Comparison of ENCODE assay signal across 1 cellular context in the genomic region with DNA sequence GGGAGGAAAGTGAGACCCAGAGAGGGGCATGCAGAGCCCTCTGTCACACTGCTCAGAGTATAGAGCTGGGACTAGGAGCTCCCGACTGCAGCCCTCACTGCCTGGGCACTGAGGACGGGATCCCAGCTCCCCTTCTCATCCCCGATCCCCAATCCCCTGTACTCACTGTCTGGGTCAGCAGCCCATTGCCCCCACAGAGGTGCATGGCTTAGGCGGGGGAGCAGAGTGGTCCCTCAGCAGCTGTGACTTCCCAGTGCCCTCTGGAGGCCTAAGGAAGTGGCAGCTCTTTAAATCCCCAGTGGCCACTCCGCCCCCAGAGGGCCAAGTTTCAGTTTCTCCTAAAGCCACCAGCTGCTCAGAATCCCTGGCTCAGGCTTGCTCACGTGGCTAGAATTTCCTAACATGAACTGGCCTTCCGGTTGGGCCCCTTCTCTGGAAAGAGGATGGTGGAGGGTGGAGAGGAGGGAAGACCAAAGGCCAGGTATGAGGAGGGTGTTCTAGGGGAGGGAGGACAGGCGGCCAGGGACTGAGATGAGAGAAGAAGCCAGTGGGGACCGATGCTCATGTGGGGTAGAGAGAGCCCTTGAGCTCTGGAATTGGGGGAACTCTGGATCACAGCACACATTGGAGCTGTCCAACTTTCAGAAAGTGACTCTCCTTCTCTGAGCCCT.
TF ChIP-seq lines count a peak whose summit lies in the region.

TSS of gene BATF2 (minus strand) at position 262 of the 671 bp plus-strand sequence. CDS start at position 205, 57 bp downstream.

TF ChIP-seq in HepG2, 621 proteins besides CTCF, POLR2A, EP300 and RAD21 (continued from another document and continues in another):
- TF ChIP-seq, protein P1, sequence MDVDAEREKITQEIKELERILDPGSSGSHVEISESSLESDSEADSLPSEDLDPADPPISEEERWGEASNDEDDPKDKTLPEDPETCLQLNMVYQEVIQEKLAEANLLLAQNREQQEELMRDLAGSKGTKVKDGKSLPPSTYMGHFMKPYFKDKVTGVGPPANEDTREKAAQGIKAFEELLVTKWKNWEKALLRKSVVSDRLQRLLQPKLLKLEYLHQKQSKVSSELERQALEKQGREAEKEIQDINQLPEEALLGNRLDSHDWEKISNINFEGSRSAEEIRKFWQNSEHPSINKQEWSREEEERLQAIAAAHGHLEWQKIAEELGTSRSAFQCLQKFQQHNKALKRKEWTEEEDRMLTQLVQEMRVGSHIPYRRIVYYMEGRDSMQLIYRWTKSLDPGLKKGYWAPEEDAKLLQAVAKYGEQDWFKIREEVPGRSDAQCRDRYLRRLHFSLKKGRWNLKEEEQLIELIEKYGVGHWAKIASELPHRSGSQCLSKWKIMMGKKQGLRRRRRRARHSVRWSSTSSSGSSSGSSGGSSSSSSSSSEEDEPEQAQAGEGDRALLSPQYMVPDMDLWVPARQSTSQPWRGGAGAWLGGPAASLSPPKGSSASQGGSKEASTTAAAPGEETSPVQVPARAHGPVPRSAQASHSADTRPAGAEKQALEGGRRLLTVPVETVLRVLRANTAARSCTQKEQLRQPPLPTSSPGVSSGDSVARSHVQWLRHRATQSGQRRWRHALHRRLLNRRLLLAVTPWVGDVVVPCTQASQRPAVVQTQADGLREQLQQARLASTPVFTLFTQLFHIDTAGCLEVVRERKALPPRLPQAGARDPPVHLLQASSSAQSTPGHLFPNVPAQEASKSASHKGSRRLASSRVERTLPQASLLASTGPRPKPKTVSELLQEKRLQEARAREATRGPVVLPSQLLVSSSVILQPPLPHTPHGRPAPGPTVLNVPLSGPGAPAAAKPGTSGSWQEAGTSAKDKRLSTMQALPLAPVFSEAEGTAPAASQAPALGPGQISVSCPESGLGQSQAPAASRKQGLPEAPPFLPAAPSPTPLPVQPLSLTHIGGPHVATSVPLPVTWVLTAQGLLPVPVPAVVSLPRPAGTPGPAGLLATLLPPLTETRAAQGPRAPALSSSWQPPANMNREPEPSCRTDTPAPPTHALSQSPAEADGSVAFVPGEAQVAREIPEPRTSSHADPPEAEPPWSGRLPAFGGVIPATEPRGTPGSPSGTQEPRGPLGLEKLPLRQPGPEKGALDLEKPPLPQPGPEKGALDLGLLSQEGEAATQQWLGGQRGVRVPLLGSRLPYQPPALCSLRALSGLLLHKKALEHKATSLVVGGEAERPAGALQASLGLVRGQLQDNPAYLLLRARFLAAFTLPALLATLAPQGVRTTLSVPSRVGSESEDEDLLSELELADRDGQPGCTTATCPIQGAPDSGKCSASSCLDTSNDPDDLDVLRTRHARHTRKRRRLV (CRISPR knock-in tag; IDR thresholded peaks at IDR 0.05) = no peak
- peak; percentile 75 for TF ChIP-seq ZNF883 (CRISPR knock-in tag; IDR thresholded peaks at IDR 0.05; ENCODE audit: not compliant biosample characterization)
- TF ChIP-seq ZFP36L2 (CRISPR knock-in tag; IDR thresholded peaks at IDR 0.05) = no peak
- TF ChIP-seq NFYB (CRISPR knock-in tag; IDR thresholded peaks at IDR 0.05) = peak; percentile 19; the same call in 1 of the 2 replicates
- TF ChIP-seq ZKSCAN8 (CRISPR knock-in tag; IDR thresholded peaks at IDR 0.05; ENCODE audit: borderline replicate concordance) = peak; percentile 60; the same call in 1 of the 2 replicates
- TF ChIP-seq ZNF691 (CRISPR knock-in tag; IDR thresholded peaks at IDR 0.05; ENCODE audit: borderline replicate concordance, low read depth) = peak; percentile 85; the same call in 1 of the 2 replicates
- no peak for TF ChIP-seq NFAT5 (CRISPR knock-in tag; IDR thresholded peaks at IDR 0.05)
- TF ChIP-seq ZNF142 (CRISPR knock-in tag; IDR thresholded peaks at IDR 0.05) = no peak
- TF ChIP-seq ZBTB4 (CRISPR knock-in tag; IDR thresholded peaks at IDR 0.05; ENCODE audit: borderline replicate concordance) = peak; percentile 53; the same call in 1 of the 2 replicates
- TF ChIP-seq ZNF552 (CRISPR knock-in tag; IDR thresholded peaks at IDR 0.05; ENCODE audit: borderline replicate concordance) = no peak
- TF ChIP-seq ZNF367 (CRISPR knock-in tag; IDR thresholded peaks at IDR 0.05; ENCODE audit: borderline replicate concordance) = peak; percentile 98
- TF ChIP-seq, protein P2, sequence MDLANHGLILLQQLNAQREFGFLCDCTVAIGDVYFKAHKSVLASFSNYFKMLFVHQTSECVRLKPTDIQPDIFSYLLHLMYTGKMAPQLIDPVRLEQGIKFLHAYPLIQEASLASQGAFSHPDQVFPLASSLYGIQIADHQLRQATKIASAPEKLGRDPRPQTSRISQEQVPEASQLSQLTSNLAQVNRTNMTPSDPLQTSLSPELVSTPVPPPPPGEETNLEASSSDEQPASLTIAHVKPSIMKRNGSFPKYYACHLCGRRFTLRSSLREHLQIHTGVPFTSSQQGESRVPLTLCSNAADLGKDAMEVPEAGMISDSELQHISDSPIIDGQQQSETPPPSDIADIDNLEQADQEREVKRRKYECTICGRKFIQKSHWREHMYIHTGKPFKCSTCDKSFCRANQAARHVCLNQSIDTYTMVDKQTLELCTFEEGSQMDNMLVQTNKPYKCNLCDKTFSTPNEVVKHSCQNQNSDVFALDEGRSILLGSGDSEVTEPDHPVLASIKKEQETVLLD (CRISPR knock-in tag; IDR thresholded peaks at IDR 0.05; ENCODE audit: low read depth) = no peak
- TF ChIP-seq THYN1 (CRISPR knock-in tag; IDR thresholded peaks at IDR 0.05; ENCODE audit: borderline replicate concordance, low read depth) = no peak
- TF ChIP-seq RXRB (CRISPR knock-in tag; IDR thresholded peaks at IDR 0.05; ENCODE audit: borderline replicate concordance) = 0 out of 2 replicates have a peak, but pooled peaks have one; percentile 53
- TF ChIP-seq MBD4 (IDR thresholded peaks at IDR 0.05; ENCODE audit: borderline replicate concordance, low read length) = no peak
- TF ChIP-seq ZNF574 (CRISPR knock-in tag; IDR thresholded peaks at IDR 0.05) = peak; percentile 73
- TF ChIP-seq MBNL3 (CRISPR knock-in tag; conservative IDR thresholded peaks at IDR 0.05) = no peak
